ENCODE assay signal across 21 cellular contexts in the genomic region with DNA sequence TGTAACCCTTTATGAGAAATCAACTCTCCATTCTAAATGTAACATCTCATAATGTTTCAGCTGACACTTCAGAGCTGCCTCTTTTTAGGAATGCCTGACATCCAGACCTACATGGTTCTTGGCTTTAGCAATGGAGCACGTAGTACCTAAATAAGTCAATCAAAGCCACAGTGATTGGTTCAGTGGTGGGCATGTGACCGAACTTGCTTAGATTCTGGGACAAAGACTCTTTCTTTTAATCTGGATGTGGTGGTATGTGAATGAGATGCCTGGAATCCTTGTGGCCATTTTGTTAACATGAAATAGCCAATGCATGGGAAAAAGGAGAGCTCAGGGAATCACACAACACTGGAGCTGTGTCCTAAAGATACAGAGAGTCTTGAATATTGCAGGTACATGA. TPM values are rescaled to one million over a fixed set of nuclear protein-coding genes. Genes with fewer than 3 reads are reported as not detected.
"Had no signal": no experiment of that assay in that cellular context is flagged by ENCODE, and none has a peak within 500 bp of the region (broad histone marks: within the 10 kb centered on the region; RNA-seq: fewer than 3 reads in every experiment).

No MANE protein-coding gene starts in this region.

- DNase-seq: activated CD4-positive, alpha-beta T cell treated with anti-CD3 and anti-CD28 coated beads, Interleukin-2, amount 10 ng/mL, durations not matched to agents 24 days and 14 days; activated CD4-positive, CD25-positive, alpha-beta regulatory T cell; activated CD8-positive, alpha-beta memory T cell treated with anti-CD3 and anti-CD28 coated beads for 24 hours; activated CD8-positive, alpha-beta memory T cell treated with anti-CD3 and anti-CD28 coated beads, Interleukin-2, amount 50 U/mL, for 48 hours; activated naive CD4-positive, alpha-beta T cell treated with Interleukin-2 at 50 U/mL for 16 hours; aorta; colonic mucosa; gastrocnemius medialis; head of caudate nucleus; naive thymus-derived CD8-positive, alpha-beta T cell; stimulated activated CD4-positive, alpha-beta T cell treated with anti-CD3 and anti-CD28 coated beads, Interleukin-12 subunit alpha, Interleukin-12 subunit beta, amount 100 ng/mL, for 4 hours; stimulated activated CD4-positive, alpha-beta T cell treated with anti-CD3 and anti-CD28 coated beads, Interleukin-1b, Interleukin-23, amount 100 ng/mL, for 48 hours; stimulated activated CD8-positive, alpha-beta memory T cell treated with anti-CD3 and anti-CD28 coated beads, Interleukin-4, amount 100 ng/mL, for 48 hours; stimulated activated naive CD4-positive, alpha-beta T cell treated with Interleukin-2 at 50 U/mL for 16 hours; transverse colon had no signal

- H3K27ac Mint-ChIP-seq: activated CD4-positive, alpha-beta T cell treated with anti-CD3 and anti-CD28 coated beads, Interleukin-2, amount 10 ng/mL, durations not matched to agents 24 days and 14 days; activated T-helper 2 cell treated with anti-CD3 and anti-CD28 coated beads, Interferon-gamma antibody, Interleukin-2, Interleukin-4, amounts not matched to agents 10 μg/mL and 5 μg/mL and 100 μg/mL, durations not matched to agents 14 hours and 24 hours and 36 hours had no signal

- H3K4me1 ChIP-seq: colonic mucosa, suprapubic skin, transverse colon, vagina had no signal

- H3K27ac ChIP-seq: colonic mucosa, gastrocnemius medialis, SK-N-MC, suprapubic skin, transverse colon, vagina had no signal

- H3K4me3 ChIP-seq: colonic mucosa, gastrocnemius medialis, SK-N-MC, suprapubic skin, transverse colon, vagina had no signal

- H3K27me3 ChIP-seq: colonic mucosa, gastrocnemius medialis, suprapubic skin, transverse colon, vagina had no signal

- H3K9me3 Mint-ChIP-seq: activated T-helper 2 cell treated with anti-CD3 and anti-CD28 coated beads, Interferon-gamma antibody, Interleukin-2, Interleukin-4, amounts not matched to agents 10 μg/mL and 5 μg/mL and 100 μg/mL, durations not matched to agents 14 hours and 24 hours and 36 hours; central memory CD8-positive, alpha-beta T cell had no signal

- H3K27me3 Mint-ChIP-seq: activated CD4-positive, alpha-beta T cell treated with anti-CD3 and anti-CD28 coated beads, Interleukin-2, amount 10 ng/mL, durations not matched to agents 24 days and 14 days; central memory CD8-positive, alpha-beta T cell; naive thymus-derived CD8-positive, alpha-beta T cell had no signal

- H3K9me3 ChIP-seq: colonic mucosa, gastrocnemius medialis, suprapubic skin, transverse colon, vagina had no signal

- H3K4me3 Mint-ChIP-seq: activated CD4-positive, alpha-beta T cell treated with anti-CD3 and anti-CD28 coated beads, Interleukin-2, amount 10 ng/mL, durations not matched to agents 24 days and 14 days; central memory CD8-positive, alpha-beta T cell; naive thymus-derived CD8-positive, alpha-beta T cell had no signal

- H3K36me3 ChIP-seq: colonic mucosa, gastrocnemius medialis, suprapubic skin, transverse colon, vagina had no signal

RNA-seq across cellular contexts. Expression of a gene that starts 11.8 kb away (rescaled TPM):
- total RNA-seq: renal cortical epithelial cell had no signal
